In genomic region chr9:82763631-82764030, GRCh38 we compare ENCODE assay signal across 20 cellular contexts.
DNase-seq lines count a peak whose midpoint lies in the region; ATAC-seq and TF ChIP-seq lines count a peak whose summit lies in the region.
"Had no signal": no experiment of that assay in that cellular context is flagged by ENCODE, and none has a peak within 500 bp of the region (broad histone marks: within the 10 kb centered on the region; RNA-seq: fewer than 3 reads in every experiment).

No MANE protein-coding gene starts in this region.

- no peaks in the 10 kb centered on the region for H3K36me3 ChIP-seq in mesendoderm (ENCODE audit: control insufficient read depth, insufficient read depth, low read length)
- H3K36me3 ChIP-seq in upper lobe of right lung = no peaks in the 10 kb centered on the region
- H3K36me3 ChIP-seq: neutrophil, sigmoid colon, transverse colon had no signal

- DNase-seq in DMS153 treated with DMSO at 0.1 percent for 48 hours (lab: John Stamatoyannopoulos, UW; ENCODE audit: unreplicated experiment) = peak; percentile 11
- DNase-seq in DMS153 (lab: John Stamatoyannopoulos, UW) = no peak
- DNase-seq in NCI-H146 (lab: John Stamatoyannopoulos, UW) = peak; percentile 68
- DNase-seq in UCSD-AML1 (lab: John Stamatoyannopoulos, UW; ENCODE audit: unreplicated experiment) = peak; percentile 9
- DNase-seq in mesendoderm = peak; percentile 73
- DNase-seq in amniotic stem cell (lab: John Stamatoyannopoulos, UW) = no peak
- DNase-seq in upper lobe of right lung = no peak
- DNase-seq in mesothelial cell of epicardium (ENCODE audit: low spot score in 2 of 2, unreplicated experiment in 2 of 2) = no peak
- DNase-seq: 8988T; activated naive CD4-positive, alpha-beta T cell treated with anti-CD3 and anti-CD28 coated beads, Interleukin-2, amount 10 ng/mL, durations not matched to agents 7 days and 5 days; CD4-positive, alpha-beta memory T cell; effector CD4-positive, alpha-beta T cell; immature natural killer cell; mesenchymal stem cell; NCI-H1436 treated with DMSO at 0.1 percent for 48 hours; sigmoid colon; stimulated activated CD4-positive, alpha-beta T cell treated with anti-CD3 and anti-CD28 coated beads, Interleukin-4, amount 100 ng/mL, for 1 hour; transverse colon had no signal

- H3K79me1 ChIP-seq in mesendoderm (ENCODE audit: low read length) = no peaks in the 10 kb centered on the region

- H3K18ac ChIP-seq in mesendoderm (ENCODE audit: low read length) = no peak overlapping the region

- WGBS in mesendoderm (ENCODE audit: extremely low coverage, insufficient coverage, low lambda C conversion rate) = no CpG with 5 or more reads among the region's 2 CpGs

- H3K4me1 Mint-ChIP-seq in mesothelial cell of epicardium = peaks cover 2% of the 10 kb centered on the region
- H3K4me1 Mint-ChIP-seq: activated naive CD4-positive, alpha-beta T cell treated with anti-CD3 and anti-CD28 coated beads, Interleukin-2, amount 10 ng/mL, durations not matched to agents 7 days and 5 days; CD4-positive, alpha-beta memory T cell; immature natural killer cell had no signal

- no peak overlapping the region for H3K4me3 Mint-ChIP-seq in mesothelial cell of epicardium
- H3K4me3 Mint-ChIP-seq: activated naive CD4-positive, alpha-beta T cell treated with anti-CD3 and anti-CD28 coated beads, Interleukin-2, amount 10 ng/mL, durations not matched to agents 7 days and 5 days; CD4-positive, alpha-beta memory T cell; immature natural killer cell had no signal

- no peak overlapping the region for H3K9ac ChIP-seq in mesendoderm (ENCODE audit: low read length)

- no peak overlapping the region for H3K4me3 ChIP-seq in mesendoderm (ENCODE audit: low read length)
- H3K4me3 ChIP-seq in upper lobe of right lung = no peak overlapping the region
- H3K4me3 ChIP-seq: sigmoid colon, transverse colon had no signal

- peaks cover 5% of the 10 kb centered on the region for H3K27me3 Mint-ChIP-seq in mesothelial cell of epicardium (ENCODE audit: low read depth)
- H3K27me3 Mint-ChIP-seq: activated naive CD4-positive, alpha-beta T cell treated with anti-CD3 and anti-CD28 coated beads, Interleukin-2, amount 10 ng/mL, durations not matched to agents 7 days and 5 days; CD4-positive, alpha-beta memory T cell had no signal

- H2BK120ac ChIP-seq in mesendoderm (ENCODE audit: low read depth, low read length) = no peak overlapping the region

- H3K27me3 ChIP-seq in mesendoderm (ENCODE audit: insufficient read depth, low read length, poor library complexity) (no peaks in the 10 kb centered on the region), upper lobe of right lung (no peaks in the 10 kb centered on the region)
- H3K27me3 ChIP-seq: neutrophil, sigmoid colon, transverse colon had no signal

- no peaks in the 10 kb centered on the region for H3K36me3 Mint-ChIP-seq in mesothelial cell of epicardium
- H3K36me3 Mint-ChIP-seq: activated naive CD4-positive, alpha-beta T cell treated with anti-CD3 and anti-CD28 coated beads, Interleukin-2, amount 10 ng/mL, durations not matched to agents 7 days and 5 days; brain; CD4-positive, alpha-beta memory T cell; immature natural killer cell had no signal

- H3K23ac ChIP-seq in mesendoderm (ENCODE audit: low read length) = no peak overlapping the region

- intact Hi-C loops in upper lobe of right lung (cut with DNase I) = no loop called here

- no peaks in the 10 kb centered on the region for H3K9me3 ChIP-seq in upper lobe of right lung
- H3K9me3 ChIP-seq: neutrophil, sigmoid colon, transverse colon had no signal

- no peak for ATAC-seq in upper lobe of right lung

- no peak overlapping the region for H3K27ac ChIP-seq in mesendoderm (ENCODE audit: low read depth, low read length)
- no peak overlapping the region for H3K27ac ChIP-seq in upper lobe of right lung
- H3K27ac ChIP-seq: neutrophil, sigmoid colon, transverse colon had no signal

- no peak overlapping the region for H2BK5ac ChIP-seq in mesendoderm (ENCODE audit: low read length)

- H3K4me2 ChIP-seq in mesendoderm (ENCODE audit: low read length) = no peak overlapping the region

- H3K4me1 ChIP-seq in mesendoderm (ENCODE audit: control insufficient read depth, low read depth, low read length) (peaks cover 2% of the 10 kb centered on the region), upper lobe of right lung (no peaks in the 10 kb centered on the region)
- H3K4me1 ChIP-seq: sigmoid colon, transverse colon had no signal

- no peak overlapping the region for H4K5ac ChIP-seq in mesendoderm (ENCODE audit: low read length)

- H3K27ac Mint-ChIP-seq in mesothelial cell of epicardium = no peak overlapping the region
- H3K27ac Mint-ChIP-seq: activated naive CD4-positive, alpha-beta T cell treated with anti-CD3 and anti-CD28 coated beads, Interleukin-2, amount 10 ng/mL, durations not matched to agents 7 days and 5 days; CD4-positive, alpha-beta memory T cell; immature natural killer cell had no signal

- H2AK5ac ChIP-seq in mesendoderm (ENCODE audit: low read length) = no peak overlapping the region

- H4K8ac ChIP-seq in mesendoderm (ENCODE audit: low read depth, low read length) = no peak overlapping the region

- H3K9me3 Mint-ChIP-seq in mesothelial cell of epicardium = no peaks in the 10 kb centered on the region

- no peak overlapping the region for H2BK15ac ChIP-seq in mesendoderm (replicated peaks; ENCODE audit: low read depth)

- TF ChIP-seq CTCF in upper lobe of right lung (IDR thresholded peaks at IDR 0.05) (no peak), mesothelial cell of epicardium (IDR thresholded peaks at IDR 0.05; ENCODE audit: unreplicated experiment) (no peak)

- H3K56ac ChIP-seq in mesendoderm (ENCODE audit: low read length) = no peak overlapping the region

- H3K79me2 ChIP-seq in mesendoderm (ENCODE audit: control insufficient read depth, insufficient read depth, low read length) = no peaks in the 10 kb centered on the region

- no peak overlapping the region for H3K4ac ChIP-seq in mesendoderm (ENCODE audit: low read depth, low read length)

Comparison
In these comparisons a context has a peak if more than half of its experiments do, and no peak if none do; other contexts are left out.
1. DNase-seq: peak in DMS153 treated with DMSO at 0.1 percent for 48 hours (single experiment), NCI-H146 (single experiment), UCSD-AML1 (single experiment) and mesendoderm (single experiment); none in DMS153 (single experiment), amniotic stem cell (single experiment), upper lobe of right lung (single experiment) and mesothelial cell of epicardium (0 of 2).